In genomic region chr1:22228074-22228473, GRCh38 we compare ENCODE assay signal across 20 cellular contexts.
"Had no signal": no experiment of that assay in that cellular context is flagged by ENCODE, and none has a peak within 500 bp of the region (broad histone marks: within the 10 kb centered on the region; RNA-seq: fewer than 3 reads in every experiment).

No MANE protein-coding gene starts in this region.

- H3K4me3 ChIP-seq: coronary artery, sigmoid colon, skin epidermis, stomach had no signal

- H3K9me3 Mint-ChIP-seq: endodermal cell, nephron progenitor cell had no signal

- ATAC-seq: left lobe of liver; naive thymus-derived CD4-positive, alpha-beta T cell had no signal

- H3K27ac ChIP-seq: coronary artery, neutrophil, sigmoid colon had no signal

- H3K9me3 ChIP-seq: neutrophil, sigmoid colon had no signal

- H3K4me1 ChIP-seq: sigmoid colon had no signal

- H3K36me3 ChIP-seq: neutrophil, sigmoid colon, stomach had no signal

- H3K36me3 Mint-ChIP-seq: naive thymus-derived CD4-positive, alpha-beta T cell had no signal

- FAIRE-seq: endothelial cell of umbilical vein, islet of Langerhans had no signal

- H3K27ac Mint-ChIP-seq: endodermal cell; naive thymus-derived CD4-positive, alpha-beta T cell; nephron progenitor cell had no signal

- H3K4me1 Mint-ChIP-seq: naive thymus-derived CD4-positive, alpha-beta T cell; nephron progenitor cell had no signal

- H3K4me3 Mint-ChIP-seq: endodermal cell; naive thymus-derived CD4-positive, alpha-beta T cell; nephron progenitor cell had no signal

- DNase-seq: effector CD4-positive, alpha-beta T cell; endodermal cell; erythroblast; foreskin melanocyte; head of caudate nucleus; hypothalamus; naive thymus-derived CD4-positive, alpha-beta T cell; nephron progenitor cell; sigmoid colon; stimulated activated CD4-positive, alpha-beta T cell treated with anti-CD3 and anti-CD28 coated beads, Interleukin-2, amount 100 ng/mL, for 24 hours; stimulated activated CD4-positive, alpha-beta T cell treated with anti-CD3 and anti-CD28 coated beads, Interleukin-4, amount 100 ng/mL, for 4 hours; stimulated activated naive CD4-positive, alpha-beta T cell; stomach; substantia nigra had no signal
